Comparison of ENCODE assay signal across 22 cellular contexts in the genomic region with DNA sequence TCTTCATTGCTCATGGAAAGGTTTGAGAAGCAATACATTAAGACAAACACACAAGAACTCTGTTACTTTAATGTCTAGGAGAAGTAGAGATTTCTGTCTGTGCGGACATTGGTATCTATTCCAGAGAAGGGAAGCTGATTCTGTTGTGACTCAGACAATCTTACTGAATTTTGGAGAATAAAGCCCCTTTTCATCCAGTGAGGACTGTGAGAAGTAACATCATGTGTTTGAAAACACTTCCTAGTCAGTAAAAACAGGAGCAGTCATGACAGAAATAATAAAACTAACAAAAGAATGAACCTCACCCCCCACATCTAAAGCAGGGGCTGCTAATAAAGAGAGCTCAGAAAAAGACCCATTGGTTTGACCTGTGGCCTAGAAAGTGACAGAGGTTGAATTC. TPM values are rescaled to one million over a fixed set of nuclear protein-coding genes. Genes with fewer than 3 reads are reported as not detected.
DNase-seq lines count a peak whose midpoint lies in the region; ATAC-seq and TF ChIP-seq lines count a peak whose summit lies in the region.
"Had no signal": no experiment of that assay in that cellular context is flagged by ENCODE, and none has a peak within 500 bp of the region (broad histone marks: within the 10 kb centered on the region; RNA-seq: fewer than 3 reads in every experiment).

No MANE protein-coding gene starts in this region.

- no peaks in the 10 kb centered on the region for H3K27me3 Mint-ChIP-seq in natural killer cell (ENCODE audit: low read depth in 2 of 2)
- H3K27me3 Mint-ChIP-seq: activated CD4-positive, alpha-beta memory T cell treated with anti-CD3 and anti-CD28 coated beads, Interleukin-2, amount 10 ng/mL, durations not matched to agents 7 days and 5 days; stimulated activated naive B cell treated with anti-CD40 and anti-IgM and Interleukin-4, amounts not matched to agents 10 μg/mL and 1 μg/mL and 100 μg/mL, for 72 hours; type B pancreatic cell had no signal

- H3K9me3 ChIP-seq in PC-3 (ENCODE audit: low read length): no peaks in the 10 kb centered on the region
- no peaks in the 10 kb centered on the region for H3K9me3 ChIP-seq in right lobe of liver
- H3K9me3 ChIP-seq: BE2C, left lung, prostate gland had no signal

- H3K27ac ChIP-seq in PC-3 (ENCODE audit: low read length) (no peak overlapping the region), right lobe of liver (no peak overlapping the region)
- H3K27ac ChIP-seq: left lung, prostate gland, VCaP had no signal

- no peak overlapping the region for H2AFZ ChIP-seq in PC-3 (ENCODE audit: low read length)

- H3K36me3 Mint-ChIP-seq in natural killer cell: no peaks in the 10 kb centered on the region

- POLR2A ChIA-PET in PC-3 (lab: Charles Lee; ENCODE audit: unreplicated experiment): no interaction called here

- DNase-seq in ELR (ENCODE audit: low read depth): peak; percentile 16
- DNase-seq in PC-3: no peak
- DNase-seq in cardiac fibroblast (ENCODE audit: low read depth in 2 of 2): peak; percentile 25 to 38
- no peak for DNase-seq in natural killer cell
- DNase-seq in NCI-H226: no peak
- DNase-seq in UCSD-AML1 (lab: John Stamatoyannopoulos, UW; ENCODE audit: unreplicated experiment): no peak
- no peak for DNase-seq in right lobe of liver
- DNase-seq: activated CD4-positive, alpha-beta memory T cell treated with anti-CD3 and anti-CD28 coated beads, Interleukin-2, amount 10 ng/mL, durations not matched to agents 7 days and 5 days; aorta; BE2C; cortex of kidney; erythroblast; left lung; NCI-H1105; NCI-H2171; RPMI8226; stimulated activated naive B cell treated with anti-CD40 and anti-IgM and Interleukin-4, amounts not matched to agents 10 μg/mL and 1 μg/mL and 100 μg/mL, for 72 hours had no signal

- no peak for TF ChIP-seq CTCF in PC-3 (conservative IDR thresholded peaks at IDR 0.05; ENCODE audit: low read depth, low read length)
- no peak for TF ChIP-seq CTCF in cardiac fibroblast (IDR thresholded peaks at IDR 0.05; ENCODE audit: low read depth, low read length)
- no peak for TF ChIP-seq CTCF in natural killer cell (IDR thresholded peaks at IDR 0.05)
- TF ChIP-seq CTCF in right lobe of liver (IDR thresholded peaks at IDR 0.05): no peak

- H3K4me3 Mint-ChIP-seq in natural killer cell: peak overlapping the region; percentile 14
- H3K4me3 Mint-ChIP-seq: activated CD4-positive, alpha-beta memory T cell treated with anti-CD3 and anti-CD28 coated beads, Interleukin-2, amount 10 ng/mL, durations not matched to agents 7 days and 5 days; stimulated activated naive B cell treated with anti-CD40 and anti-IgM and Interleukin-4, amounts not matched to agents 10 μg/mL and 1 μg/mL and 100 μg/mL, for 72 hours; type B pancreatic cell had no signal

- 79% methylated on average over 1 of the region's 1 CpG for WGBS in right lobe of liver (ENCODE audit: insufficient coverage, low coverage, low lambda C conversion rate, missing lambda C conversion rate)

- ATAC-seq in PC-3 (peak; percentile 29; the same call in 1 of the 2 replicates), natural killer cell (no peak), HG02884 (IDR thresholded peaks at IDR 0.05; ENCODE audit: unreplicated experiment) (no peak), right lobe of liver (no peak)
- ATAC-seq: K562; left lung; stimulated activated naive B cell treated with anti-CD40 and anti-IgM and Interleukin-4, amounts not matched to agents 10 μg/mL and 1 μg/mL and 100 μg/mL, for 72 hours had no signal

- H3K36me3 ChIP-seq in PC-3 (ENCODE audit: low read depth, low read length) (no peaks in the 10 kb centered on the region), right lobe of liver (no peaks in the 10 kb centered on the region)
- H3K36me3 ChIP-seq: BE2C, left lung, prostate gland had no signal

- no peak overlapping the region for H3K4me3 ChIP-seq in PC-3 (ENCODE audit: low read length)
- no peak overlapping the region for H3K4me3 ChIP-seq in cardiac fibroblast (replicated peaks in 1 of 2; ENCODE audit: low read depth in 2 of 2, low read length in 2 of 2)
- no peak overlapping the region for H3K4me3 ChIP-seq in right lobe of liver
- H3K4me3 ChIP-seq: K562, left lung, prostate gland had no signal

- no peaks in the 10 kb centered on the region for H3F3A ChIP-seq in PC-3 (ENCODE audit: low read length, unreplicated experiment)

- H3K9me2 ChIP-seq in PC-3 (replicated peaks; ENCODE audit: low read length): no peaks in the 10 kb centered on the region

- H3K4me1 ChIP-seq in PC-3 (ENCODE audit: insufficient read depth, low read length) (no peaks in the 10 kb centered on the region), right lobe of liver (peaks cover 0 to 6% (median 2%) of the 10 kb centered on the region in 4 donors)
- H3K4me1 ChIP-seq: prostate gland had no signal

- no peaks in the 10 kb centered on the region for H3K9me3 Mint-ChIP-seq in natural killer cell
- H3K9me3 Mint-ChIP-seq: type B pancreatic cell had no signal

- peak overlapping the region; percentile 48 to 62 for H3K27ac Mint-ChIP-seq in natural killer cell
- H3K27ac Mint-ChIP-seq: activated CD4-positive, alpha-beta memory T cell treated with anti-CD3 and anti-CD28 coated beads, Interleukin-2, amount 10 ng/mL, durations not matched to agents 7 days and 5 days; stimulated activated naive B cell treated with anti-CD40 and anti-IgM and Interleukin-4, amounts not matched to agents 10 μg/mL and 1 μg/mL and 100 μg/mL, for 72 hours; type B pancreatic cell had no signal

- H3K9ac ChIP-seq in PC-3 (ENCODE audit: low read length): no peak overlapping the region

- H3K4me1 Mint-ChIP-seq in natural killer cell: peaks cover 74 to 88% of the 10 kb centered on the region in 2 donors

- BruUV-seq in PC-3 (replicated peaks; lab: Mats Ljungman, UMichigan): no TSS peak

- no peak overlapping the region for H3K4me2 ChIP-seq in PC-3 (ENCODE audit: low read length)

- no peaks in the 10 kb centered on the region for H4K20me1 ChIP-seq in PC-3 (ENCODE audit: low read length)

- no peak for TF ChIP-seq POLR2A in right lobe of liver (IDR thresholded peaks at IDR 0.05)

- intact Hi-C loops in PC-3 (cut with micrococcal nuclease) (no loop called here), natural killer cell (cut with micrococcal nuclease) (no loop called here), right lobe of liver (cut with DNase I) (no loop called here)

- no peaks in the 10 kb centered on the region for H3K27me3 ChIP-seq in PC-3 (ENCODE audit: low read length)
- H3K27me3 ChIP-seq in right lobe of liver: no peaks in the 10 kb centered on the region
- H3K27me3 ChIP-seq: BE2C, left lung had no signal

- peaks cover 94% of the 10 kb centered on the region for H3K79me2 ChIP-seq in PC-3 (ENCODE audit: low read length)

- CTCF ChIA-PET in PC-3 (lab: Charles Lee): no interaction called here

RNA-seq across cellular contexts. Expression of a gene that starts 46.6 kb away (rescaled TPM):
- total RNA-seq in PC-3 (2014; rRNA removed) (23.2 and 25.2 TPM in 2 replicates), natural killer cell (10 to 100 TPM; 34.1 to 57.5 (median 42.1) TPM), right lobe of liver (10 to 100 TPM; 20.6 to 32.3 (median 21.5) TPM)

Comparison
In these comparisons a context has a peak if more than half of its experiments do, and no peak if none do; other contexts are left out.
1. DNase-seq: peak in ELR (single experiment) and cardiac fibroblast (2 of 2); none in PC-3 (single experiment), natural killer cell (single experiment), NCI-H226 (single experiment), UCSD-AML1 (single experiment) and right lobe of liver (0 of 3).